18 cellular contexts compared by ENCODE assay signal in the genomic region with DNA sequence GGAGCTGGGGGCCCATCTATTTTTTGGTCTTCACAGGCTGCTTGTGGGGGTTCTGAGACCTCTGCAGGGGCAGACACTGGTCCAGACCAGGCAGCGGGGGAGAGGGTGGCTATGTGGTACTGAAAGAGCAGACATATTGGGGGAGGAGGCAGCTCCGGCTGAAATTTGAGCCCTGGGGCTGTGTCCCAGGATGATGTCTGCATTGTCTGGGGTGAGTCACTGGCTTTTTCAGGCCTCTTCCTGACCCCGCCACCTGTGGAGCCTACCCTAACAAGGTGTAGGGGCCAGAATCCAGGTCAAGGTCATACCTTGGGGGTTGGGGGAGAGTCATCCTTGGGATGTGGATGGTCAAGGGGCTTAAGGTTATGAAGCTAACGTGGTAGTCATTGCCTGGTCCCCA. TPM values are rescaled to one million over a fixed set of nuclear protein-coding genes. Genes with fewer than 3 reads are reported as not detected.
A peak's percentile ranks its signal among the peaks of the same experiment; 100 is the strongest.
DNase-seq lines count a peak whose midpoint lies in the region; ATAC-seq, FAIRE-seq and TF ChIP-seq lines count a peak whose summit lies in the region.
"Had no signal": no experiment of that assay in that cellular context is flagged by ENCODE, and none has a peak within 500 bp of the region (broad histone marks: within the 10 kb centered on the region; RNA-seq: fewer than 3 reads in every experiment).

No MANE protein-coding gene starts in this region.

- peaks cover 3% of the 10 kb centered on the region for H3K36me3 Mint-ChIP-seq in activated CD4-positive, alpha-beta memory T cell treated with anti-CD3 and anti-CD28 coated beads, Interleukin-2, amount 10 ng/mL, durations not matched to agents 7 days and 5 days (ENCODE audit: low read depth)
- H3K36me3 Mint-ChIP-seq: activated CD8-positive, alpha-beta memory T cell treated with anti-CD3 and anti-CD28 coated beads, Interleukin-2, amount 10 ng/mL, durations not matched to agents 7 days and 5 days; memory B cell had no signal

- TF ChIP-seq POLR2A in A549 (IDR thresholded peaks at IDR 0.05; ENCODE audit: low read length), result no peak
- TF ChIP-seq POLR2A in H54 (IDR thresholded peaks at IDR 0.05; ENCODE audit: low read depth, low read length), result no peak

- FAIRE-seq in A549 (lab: Jason Lieb, UNC) (no peak), H54 (lab: Jason Lieb, UNC) (no peak)
- FAIRE-seq: endometrium had no signal

- no peak overlapping the region for H3K4me3 Mint-ChIP-seq in activated CD4-positive, alpha-beta memory T cell treated with anti-CD3 and anti-CD28 coated beads, Interleukin-2, amount 10 ng/mL, durations not matched to agents 7 days and 5 days
- H3K4me3 Mint-ChIP-seq: activated CD8-positive, alpha-beta memory T cell treated with anti-CD3 and anti-CD28 coated beads, Interleukin-2, amount 10 ng/mL, durations not matched to agents 7 days and 5 days; activated naive CD4-positive, alpha-beta T cell treated with anti-CD3 and anti-CD28 coated beads for 36 hours; memory B cell had no signal

- peak overlapping the region; percentile 47 for H3K4me2 ChIP-seq in A549
- H3K4me2 ChIP-seq: hepatocyte, KMS-11 had no signal

- no peaks in the 10 kb centered on the region for H3K9me3 ChIP-seq in A549
- H3K9me3 ChIP-seq: ovary had no signal

- no peak for TF ChIP-seq EP300 in A549 (IDR thresholded peaks at IDR 0.05)

- peaks cover 49% of the 10 kb centered on the region for H3K4me1 ChIP-seq in A549

- no peak for TF ChIP-seq CTCF in A549 (IDR thresholded peaks at IDR 0.05)

- no peak overlapping the region for H3K27ac Mint-ChIP-seq in activated CD4-positive, alpha-beta memory T cell treated with anti-CD3 and anti-CD28 coated beads, Interleukin-2, amount 10 ng/mL, durations not matched to agents 7 days and 5 days
- H3K27ac Mint-ChIP-seq: activated CD8-positive, alpha-beta memory T cell treated with anti-CD3 and anti-CD28 coated beads, Interleukin-2, amount 10 ng/mL, durations not matched to agents 7 days and 5 days; activated naive CD4-positive, alpha-beta T cell treated with anti-CD3 and anti-CD28 coated beads for 36 hours; memory B cell had no signal

- CTCF ChIA-PET in A549 (lab: Yijun Ruan, JAX), result interaction anchor here (0.9 to 23.2 kb wide), 10 partner anchors 13 to 473 kb away, joined by 3 to 447 read pairs (median 18); a partner anchor contains a TSS
- CTCF ChIA-PET in activated CD4-positive, alpha-beta memory T cell treated with anti-CD3 and anti-CD28 coated beads, Interleukin-2, amount 10 ng/mL, durations not matched to agents 7 days and 5 days (lab: Charles Lee), result interaction anchor here (0.6 to 1.3 kb wide), 3 partner anchors 27 to 438 kb away, joined by 3 read pairs; a partner anchor contains a TSS

- DNase-seq in A549 (ENCODE audit: low read depth in 1 of 2, low spot score in 1 of 2), result peak; percentile 55 to 57
- DNase-seq in H54 (ENCODE audit: insufficient read length, low spot score), result peak; percentile 75
- DNase-seq in iris pigment epithelial cell (ENCODE audit: low read depth), result peak; percentile 66
- DNase-seq in activated CD4-positive, alpha-beta memory T cell treated with anti-CD3 and anti-CD28 coated beads, Interleukin-2, amount 10 ng/mL, durations not matched to agents 7 days and 5 days, result no peak
- no peak for DNase-seq in putamen (ENCODE audit: low spot score)
- DNase-seq: activated CD8-positive, alpha-beta memory T cell treated with anti-CD3 and anti-CD28 coated beads, Interleukin-2, amount 10 ng/mL, durations not matched to agents 7 days and 5 days; activated naive CD4-positive, alpha-beta T cell treated with anti-CD3 and anti-CD28 coated beads for 36 hours; NCI-H2081; ovary; stimulated activated CD4-positive, alpha-beta T cell treated with anti-CD3 and anti-CD28 coated beads, Interleukin-1b, Interleukin-23, amount 100 ng/mL, for 48 hours had no signal

- POLR2A ChIA-PET in A549 (lab: Yijun Ruan, JAX), result no interaction called here
- POLR2A ChIA-PET in activated CD4-positive, alpha-beta memory T cell treated with anti-CD3 and anti-CD28 coated beads, Interleukin-2, amount 10 ng/mL, durations not matched to agents 7 days and 5 days (lab: Charles Lee), result interaction anchor here (0.6 kb wide), 1 partner anchor 250 kb away, joined by 3 read pairs; no protein-coding TSS in a partner anchor

- H3K4me1 Mint-ChIP-seq in activated CD4-positive, alpha-beta memory T cell treated with anti-CD3 and anti-CD28 coated beads, Interleukin-2, amount 10 ng/mL, durations not matched to agents 7 days and 5 days, result peaks cover 66% of the 10 kb centered on the region

- no peaks in the 10 kb centered on the region for H3K9me3 Mint-ChIP-seq in activated CD4-positive, alpha-beta memory T cell treated with anti-CD3 and anti-CD28 coated beads, Interleukin-2, amount 10 ng/mL, durations not matched to agents 7 days and 5 days
- H3K9me3 Mint-ChIP-seq: activated naive CD4-positive, alpha-beta T cell treated with anti-CD3 and anti-CD28 coated beads for 36 hours; memory B cell had no signal

- no peak for TF ChIP-seq RAD21 in A549 (conservative IDR thresholded peaks at IDR 0.05 in 1 of 2, IDR thresholded peaks at IDR 0.05 in 1 of 2)

- no peak overlapping the region for H3K4me3 ChIP-seq in A549
- H3K4me3 ChIP-seq: hepatocyte, ovary had no signal

- peak overlapping the region; percentile 37 to 63; a peak in 5 of 6 replicates for H3K27ac ChIP-seq in A549
- H3K27ac ChIP-seq: hepatocyte, KMS-11, ovary, VCaP had no signal

- 72% methylated on average over 4 of the region's 4 CpGs for WGBS in A549 (ENCODE audit: missing lambda C conversion rate)

- ATAC-seq in A549 (no peak), SK-N-SH treated with all-trans-retinoic acid at 6 μM for 48 hours (peak; percentile 6; the same call in 1 of the 3 replicates), GM18861 (IDR thresholded peaks at IDR 0.05; ENCODE audit: unreplicated experiment) (no peak), GM21717 (IDR thresholded peaks at IDR 0.05; ENCODE audit: unreplicated experiment) (no peak)
- ATAC-seq: activated CD8-positive, alpha-beta memory T cell treated with anti-CD3 and anti-CD28 coated beads, Interleukin-2, amount 10 ng/mL, durations not matched to agents 7 days and 5 days had no signal

- H3K27me3 Mint-ChIP-seq in activated CD4-positive, alpha-beta memory T cell treated with anti-CD3 and anti-CD28 coated beads, Interleukin-2, amount 10 ng/mL, durations not matched to agents 7 days and 5 days, result peaks cover 24% of the 10 kb centered on the region
- H3K27me3 Mint-ChIP-seq: memory B cell had no signal

TF ChIP-seq in A549, 52 proteins besides CTCF, POLR2A, EP300 and RAD21 (continues in another document):
- TF ChIP-seq ZNF302 (CRISPR knock-in tag; IDR thresholded peaks at IDR 0.05) (no peak), FOSL2 (IDR thresholded peaks at IDR 0.05) (no peak), FOSL2 (CRISPR knock-in tag; IDR thresholded peaks at IDR 0.05) (peak; percentile 67)

TF ChIP-seq in SK-N-SH treated with all-trans-retinoic acid at 6 μM for 48 hours, 23 proteins besides CTCF, POLR2A, EP300 and RAD21 (continues in another document):
- no peak for TF ChIP-seq SNAI2 (CRISPR knock-in tag; IDR thresholded peaks at IDR 0.05)

RNA-seq across cellular contexts. Expression of a gene that starts 2.4 kb away (rescaled TPM):
- polyA plus RNA-seq in A549 (2011; rRNA removed), result 5.0 and 6.1 TPM in 2 replicates
- 9.2 and 10.4 TPM in 2 replicates for polyA plus RNA-seq in A549 (2012; cell fraction: cytosol; rRNA removed)
- polyA plus RNA-seq in A549 (2012; cell fraction: nucleus; rRNA removed), result 132 and 139 TPM in 2 replicates
- polyA plus RNA-seq in A549 (2017; fragmentation: RNase III; extraction: RNeasy Plus Mini Kit Qiagen cat#74134 plus additional on column Dnase treatment), result 7.9 to 10.9 TPM (median 10.1 TPM) in 3 replicates
- polyA minus RNA-seq in A549 (2011; rRNA and poly(A)+ RNA removed), result 11.6 and 12.8 TPM in 2 replicates
- total RNA-seq in activated CD4-positive, alpha-beta memory T cell treated with anti-CD3 and anti-CD28 coated beads, Interleukin-2, amount 10 ng/mL, durations not matched to agents 7 days and 5 days, result 1 to 10 TPM; 5.3 to 5.6 TPM

RNA-seq across cellular contexts. Expression of a gene that starts 27.3 kb away (rescaled TPM):
- polyA plus RNA-seq in A549 (2011; rRNA removed) (4.0 and 4.5 TPM in 2 replicates), A549 (2017; fragmentation: RNase III; extraction: RNeasy Plus Mini Kit Qiagen cat#74134 plus additional on column Dnase treatment) (15.3 to 17.8 TPM (median 16.4 TPM) in 3 replicates)
- polyA plus RNA-seq in A549 (2012; cell fraction: cytosol; rRNA removed), result 16.3 and 21.8 TPM in 2 replicates
- polyA plus RNA-seq in A549 (2012; cell fraction: nucleus; rRNA removed), result 84.1 and 142 TPM in 2 replicates
- polyA minus RNA-seq in A549 (2011; rRNA and poly(A)+ RNA removed), result 9.2 and 10.1 TPM in 2 replicates
- 10 to 100 TPM; 11.3 to 13.6 TPM for total RNA-seq in activated CD4-positive, alpha-beta memory T cell treated with anti-CD3 and anti-CD28 coated beads, Interleukin-2, amount 10 ng/mL, durations not matched to agents 7 days and 5 days

RNA-seq across cellular contexts. Expression of a gene that starts 30.8 kb away (rescaled TPM):
- polyA plus RNA-seq in A549 (2011; rRNA removed) (53.0 and 56.8 TPM in 2 replicates), A549 (2017; fragmentation: RNase III; extraction: RNeasy Plus Mini Kit Qiagen cat#74134 plus additional on column Dnase treatment) (45.2 to 47.8 TPM (median 45.3 TPM) in 3 replicates)
- 73.4 and 97.2 TPM in 2 replicates for polyA plus RNA-seq in A549 (2012; cell fraction: cytosol; rRNA removed)
- polyA plus RNA-seq in A549 (2012; cell fraction: nucleus; rRNA removed), result 121 and 187 TPM in 2 replicates
- polyA minus RNA-seq in A549 (2011; rRNA and poly(A)+ RNA removed), result 104 and 105 TPM in 2 replicates
- 10 to 100 TPM; 76.6 to 80.4 TPM for total RNA-seq in activated CD4-positive, alpha-beta memory T cell treated with anti-CD3 and anti-CD28 coated beads, Interleukin-2, amount 10 ng/mL, durations not matched to agents 7 days and 5 days

RNA-seq across cellular contexts. Expression of a gene that starts 51.8 kb away (rescaled TPM):
- 27.5 and 31.3 TPM in 2 replicates for polyA plus RNA-seq in A549 (2011; rRNA removed)
- polyA plus RNA-seq in A549 (2012; cell fraction: cytosol; rRNA removed), result 54.4 and 79.1 TPM in 2 replicates
- polyA plus RNA-seq in A549 (2012; cell fraction: nucleus; rRNA removed), result 316 and 464 TPM in 2 replicates
- polyA plus RNA-seq in A549 (2017; fragmentation: RNase III; extraction: RNeasy Plus Mini Kit Qiagen cat#74134 plus additional on column Dnase treatment), result 50.5 to 59.0 TPM (median 57.8 TPM) in 3 replicates
- 21.7 and 42.5 TPM in 2 replicates for polyA minus RNA-seq in A549 (2011; rRNA and poly(A)+ RNA removed)
- total RNA-seq in activated CD4-positive, alpha-beta memory T cell treated with anti-CD3 and anti-CD28 coated beads, Interleukin-2, amount 10 ng/mL, durations not matched to agents 7 days and 5 days, result 100 to 1,000 TPM; 112 to 118 TPM

RNA-seq across cellular contexts. Expression of a gene that starts 53.4 kb away (rescaled TPM):
- polyA plus RNA-seq in A549 (2011; rRNA removed), result 13.5 and 16.5 TPM in 2 replicates
- 10.6 and 15.2 TPM in 2 replicates for polyA plus RNA-seq in A549 (2012; cell fraction: cytosol; rRNA removed)
- 12.0 and 14.2 TPM in 2 replicates for polyA plus RNA-seq in A549 (2012; cell fraction: nucleus; rRNA removed)
- 13.6 to 15.8 TPM (median 14.7 TPM) in 3 replicates for polyA plus RNA-seq in A549 (2017; fragmentation: RNase III; extraction: RNeasy Plus Mini Kit Qiagen cat#74134 plus additional on column Dnase treatment)
- polyA minus RNA-seq in A549 (2011; rRNA and poly(A)+ RNA removed), result 19.5 and 19.6 TPM in 2 replicates
- 10 to 100 TPM; 18.5 to 19.3 TPM for total RNA-seq in activated CD4-positive, alpha-beta memory T cell treated with anti-CD3 and anti-CD28 coated beads, Interleukin-2, amount 10 ng/mL, durations not matched to agents 7 days and 5 days

Comparison
In these comparisons a context has a peak if more than half of its experiments do, and no peak if none do; other contexts are left out.
1. DNase-seq: peak in A549 (2 of 2), H54 (single experiment) and iris pigment epithelial cell (single experiment); none in activated CD4-positive, alpha-beta memory T cell treated with anti-CD3 and anti-CD28 coated beads, Interleukin-2, amount 10 ng/mL, durations not matched to agents 7 days and 5 days (single experiment) and putamen (single experiment).